ENCODE assay signal across 21 cellular contexts in genomic region chr6:35665573-35665972, GRCh38. TPM values are rescaled to one million over a fixed set of nuclear protein-coding genes. Genes with fewer than 3 reads are reported as not detected.
DNase-seq lines count a peak whose midpoint lies in the region; ATAC-seq, FAIRE-seq and TF ChIP-seq lines count a peak whose summit lies in the region.
"Had no signal": no experiment of that assay in that cellular context is flagged by ENCODE, and none has a peak within 500 bp of the region (broad histone marks: within the 10 kb centered on the region; RNA-seq: fewer than 3 reads in every experiment).

No MANE protein-coding gene starts in this region.

- no peaks in the 10 kb centered on the region for H3K36me3 ChIP-seq in DOHH2 (ENCODE audit: control insufficient read depth, low read length)
- no peaks in the 10 kb centered on the region for H3K36me3 ChIP-seq in MM.1S (replicated peaks; ENCODE audit: insufficient read depth, low read length)
- H3K36me3 ChIP-seq in effector memory CD4-positive, alpha-beta T cell (ENCODE audit: control insufficient read depth, insufficient read depth, low read length) = no peaks in the 10 kb centered on the region
- H3K36me3 ChIP-seq in small intestine (ENCODE audit: control insufficient read depth in 2 of 2, insufficient read depth in 2 of 2, low read length in 2 of 2) = peaks cover 0 to 2% of the 10 kb centered on the region in 2 donors

- DNase-seq in MM.1S (peak; percentile 8), NCI-H345 treated with DMSO at 0.1 percent for 48 hours (lab: John Stamatoyannopoulos, UW; ENCODE audit: unreplicated experiment) (no peak), small intestine (no peak)
- no peak for DNase-seq in effector memory CD4-positive, alpha-beta T cell
- DNase-seq: activated T-cell treated with anti-CD3 and anti-CD28 coated beads, Interleukin-2, amount 50 U/mL, for 48 hours; DMS79 treated with DMSO at 0.1 percent for 48 hours; foreskin fibroblast; hypothalamus; islet precursor cell; mammary epithelial cell; NCI-H146; NCI-H2171 treated with DMSO at 0.1 percent for 48 hours; stimulated activated naive B cell treated with anti-CD40 and anti-IgM and Interleukin-4, amounts not matched to agents 10 μg/mL and 1 μg/mL and 100 μg/mL, for 72 hours; thyroid gland had no signal

- H3K4me1 ChIP-seq in DOHH2 (ENCODE audit: control insufficient read depth, low read length) (peaks cover 61% of the 10 kb centered on the region), MM.1S (ENCODE audit: low read length) (peaks cover 27% of the 10 kb centered on the region), small intestine (ENCODE audit: control insufficient read depth in 2 of 2, insufficient read depth in 1 of 2, low read depth in 1 of 2, low read length in 1 of 2) (peaks cover 0 to 5% of the 10 kb centered on the region in 2 donors)
- H3K4me1 ChIP-seq in effector memory CD4-positive, alpha-beta T cell (ENCODE audit: control insufficient read depth, insufficient read depth, low read length, poor library complexity, severe bottlenecking) = peaks cover 40% of the 10 kb centered on the region

- 55 to 64% (median 62%) methylated on average over 3 of the region's 3 CpGs for WGBS in small intestine, 3 donors

- ATAC-seq in HG02840 (IDR thresholded peaks at IDR 0.05; ENCODE audit: low FRiP score, unreplicated experiment) (no peak), HG02623 (IDR thresholded peaks at IDR 0.05; ENCODE audit: unreplicated experiment) (no peak)
- ATAC-seq: sciatic nerve had no signal

- no peak overlapping the region for H3K9ac ChIP-seq in MM.1S (ENCODE audit: low read length)
- H3K9ac ChIP-seq: GM23248 had no signal

- no peaks in the 10 kb centered on the region for H3K9me3 ChIP-seq in DOHH2 (ENCODE audit: control insufficient read depth, insufficient read depth, low read length)
- H3K9me3 ChIP-seq in MM.1S (replicated peaks; ENCODE audit: insufficient read depth, low read length) = no peaks in the 10 kb centered on the region
- H3K9me3 ChIP-seq in effector memory CD4-positive, alpha-beta T cell (ENCODE audit: control insufficient read depth, low read length) = no peaks in the 10 kb centered on the region
- H3K9me3 ChIP-seq in small intestine (ENCODE audit: control insufficient read depth, low read depth) = no peaks in the 10 kb centered on the region
- H3K9me3 ChIP-seq: thyroid gland had no signal

- H3K4me2 ChIP-seq in DOHH2 (ENCODE audit: low read length) = peak overlapping the region; percentile 21; the same call in 1 of the 2 replicates
- no peak overlapping the region for H3K4me2 ChIP-seq in MM.1S (ENCODE audit: low read depth, low read length)

- H3F3A ChIP-seq in DOHH2 (ENCODE audit: control insufficient read depth, insufficient read depth) (peaks cover 22% of the 10 kb centered on the region; the same call in 1 of the 2 replicates), MM.1S (ENCODE audit: insufficient read depth, low read length) (peaks cover 13% of the 10 kb centered on the region; the same call in 1 of the 2 replicates)

- no peak overlapping the region for H2AFZ ChIP-seq in MM.1S (ENCODE audit: low read length)

- H3K9me2 ChIP-seq in DOHH2 (replicated peaks; ENCODE audit: control insufficient read depth, low read length) (no peaks in the 10 kb centered on the region), MM.1S (replicated peaks; ENCODE audit: insufficient read depth, low read length) (no peaks in the 10 kb centered on the region)

- 0 out of 2 replicates have a peak overlapping the region, but pooled peaks have one; percentile 39 for H3K27ac ChIP-seq in 22Rv1
- H3K27ac ChIP-seq in DOHH2 (ENCODE audit: low read depth, low read length) = no peak overlapping the region
- no peak overlapping the region for H3K27ac ChIP-seq in MM.1S (ENCODE audit: low read length)
- H3K27ac ChIP-seq in effector memory CD4-positive, alpha-beta T cell (ENCODE audit: insufficient read depth, low read length, poor library complexity, severe bottlenecking) = peak overlapping the region; percentile 38
- H3K27ac ChIP-seq in small intestine (ENCODE audit: low read depth in 1 of 2, low read length in 1 of 2) = no peak overlapping the region
- H3K27ac ChIP-seq: GM23248, thyroid gland had no signal

- H3K4me3 ChIP-seq in DOHH2 (ENCODE audit: low read length) (no peak overlapping the region), MM.1S (ENCODE audit: low read length) (no peak overlapping the region), small intestine (ENCODE audit: low read depth in 1 of 2, low read length in 2 of 2) (no peak overlapping the region)
- peak overlapping the region; percentile 11 for H3K4me3 ChIP-seq in effector memory CD4-positive, alpha-beta T cell (ENCODE audit: insufficient read depth, low read depth, low read length, poor library complexity, severe bottlenecking)
- H3K4me3 ChIP-seq: GM23248, thyroid gland had no signal

- H3K27me3 ChIP-seq in DOHH2 (ENCODE audit: control insufficient read depth, low read length) (no peaks in the 10 kb centered on the region), MM.1S (replicated peaks; ENCODE audit: insufficient read depth, low read length) (no peaks in the 10 kb centered on the region), small intestine (ENCODE audit: control insufficient read depth in 2 of 2, insufficient read depth in 2 of 2, low read length in 2 of 2) (no peaks in the 10 kb centered on the region)
- H3K27me3 ChIP-seq in effector memory CD4-positive, alpha-beta T cell (replicated peaks; ENCODE audit: control insufficient read depth, insufficient read depth, low read length, poor library complexity, severe bottlenecking) = no peaks in the 10 kb centered on the region
- H3K27me3 ChIP-seq: thyroid gland had no signal

- peaks cover 7% of the 10 kb centered on the region for H4K20me1 ChIP-seq in DOHH2 (ENCODE audit: control insufficient read depth, insufficient read depth, low read depth, low read length)
- no peaks in the 10 kb centered on the region for H4K20me1 ChIP-seq in MM.1S (ENCODE audit: insufficient read depth, low read length)

- H3K79me2 ChIP-seq in DOHH2 (ENCODE audit: control insufficient read depth, low read length) (peaks cover 88% of the 10 kb centered on the region), MM.1S (ENCODE audit: low read length) (peaks cover 47% of the 10 kb centered on the region)

- TF ChIP-seq CTCF in 22Rv1 (IDR thresholded peaks at IDR 0.05) (no peak), DOHH2 (IDR thresholded peaks at IDR 0.05; ENCODE audit: low read depth, low read length, poor library complexity, severe bottlenecking) (no peak), MM.1S (IDR thresholded peaks at IDR 0.05; ENCODE audit: low read length) (no peak)

- no peak for FAIRE-seq in small intestine (lab: Jason Lieb, UNC)
- FAIRE-seq: colon had no signal

RNA-seq across cellular contexts. Expression of gene FKBP5, which starts 23.1 kb away (rescaled TPM):
- 100 to 1,000 TPM in 2 of 3 donors, 10 to 100 TPM in 1; 62.7 to 150 (median 115) TPM for polyA plus RNA-seq in small intestine

Comparison
In these comparisons a context has a peak if more than half of its experiments do, and no peak if none do; other contexts are left out.
1. H3K27ac ChIP-seq: peak in 22Rv1 (single experiment) and effector memory CD4-positive, alpha-beta T cell (single experiment); none in DOHH2 (single experiment), MM.1S (single experiment) and small intestine (0 of 2).